ENCODE assay signal across 1 cellular context in the genomic region with DNA sequence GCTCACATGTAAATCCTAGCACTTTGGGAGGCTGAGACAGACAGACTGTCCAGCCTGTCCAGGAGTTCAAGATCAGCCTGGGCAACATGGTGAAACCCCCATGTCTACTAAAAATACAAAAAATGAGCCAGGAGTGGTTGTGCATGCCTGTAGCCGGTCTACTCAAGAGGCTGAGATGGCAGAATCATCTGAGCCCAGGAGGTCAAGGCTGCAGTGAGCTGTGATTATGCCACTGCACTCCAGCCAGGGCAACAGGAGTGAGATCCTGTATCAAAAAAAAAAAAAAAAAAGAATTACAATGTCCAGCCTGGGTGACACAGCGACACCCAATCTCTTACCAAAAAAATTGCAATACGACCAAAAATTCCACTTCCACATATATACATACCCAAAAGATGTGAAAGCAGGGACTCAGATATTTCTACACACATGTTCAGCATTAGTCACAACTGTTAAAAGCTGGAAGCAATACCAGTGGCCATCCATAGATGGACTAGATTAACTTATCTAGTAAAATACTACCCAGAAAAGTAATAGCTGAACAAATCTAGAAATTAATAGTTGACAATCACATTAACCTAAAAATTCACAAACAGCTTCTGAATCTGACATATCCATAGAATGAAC.
TF ChIP-seq lines count a peak whose summit lies in the region.

No MANE protein-coding gene starts in this region.

TF ChIP-seq in IMR-90, 13 proteins besides CTCF, POLR2A, EP300 and RAD21:
- TF ChIP-seq, protein P1, sequence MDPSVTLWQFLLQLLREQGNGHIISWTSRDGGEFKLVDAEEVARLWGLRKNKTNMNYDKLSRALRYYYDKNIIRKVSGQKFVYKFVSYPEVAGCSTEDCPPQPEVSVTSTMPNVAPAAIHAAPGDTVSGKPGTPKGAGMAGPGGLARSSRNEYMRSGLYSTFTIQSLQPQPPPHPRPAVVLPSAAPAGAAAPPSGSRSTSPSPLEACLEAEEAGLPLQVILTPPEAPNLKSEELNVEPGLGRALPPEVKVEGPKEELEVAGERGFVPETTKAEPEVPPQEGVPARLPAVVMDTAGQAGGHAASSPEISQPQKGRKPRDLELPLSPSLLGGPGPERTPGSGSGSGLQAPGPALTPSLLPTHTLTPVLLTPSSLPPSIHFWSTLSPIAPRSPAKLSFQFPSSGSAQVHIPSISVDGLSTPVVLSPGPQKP (IDR thresholded peaks at IDR 0.05; ENCODE audit: borderline replicate concordance, low read depth, low read length), result no peak
- TF ChIP-seq BHLHE40 (IDR thresholded peaks at IDR 0.05; ENCODE audit: low read depth, low read length) (no peak), SMC3 (IDR thresholded peaks at IDR 0.05; ENCODE audit: low read depth, low read length) (no peak), CEBPB (IDR thresholded peaks at IDR 0.05; ENCODE audit: low read depth, low read length) (peak; percentile 49; the same call in 1 of the 2 replicates), RFX5 (IDR thresholded peaks at IDR 0.05; ENCODE audit: low read depth, low read length) (no peak)
TF ChIP-seq in IMR-90: peak in this region for 1.
